ENCODE assay signal across 8 cellular contexts in genomic region chr19:3184847-3185481, GRCh38. TPM values are rescaled to one million over a fixed set of nuclear protein-coding genes. Genes with fewer than 3 reads are reported as not detected.
DNase-seq lines count a peak whose midpoint lies in the region; ATAC-seq and TF ChIP-seq lines count a peak whose summit lies in the region.

No MANE protein-coding gene starts in this region.

- peak overlapping the region; percentile 98 for H3K4me2 ChIP-seq in PC-3 (ENCODE audit: low read length)

- H2AFZ ChIP-seq in PC-3 (ENCODE audit: low read length): peak overlapping the region; percentile 99

- peak overlapping the region; percentile 98 for H3K4me3 ChIP-seq in A673 (ENCODE audit: low read depth, low read length, poor library complexity, severe bottlenecking)
- H3K4me3 ChIP-seq in PC-3 (ENCODE audit: low read length): peak overlapping the region; percentile 96
- peak overlapping the region; percentile 22 to 100 (median 84) for H3K4me3 ChIP-seq in heart left ventricle

- peak overlapping the region; percentile 97 for H3K9ac ChIP-seq in PC-3 (ENCODE audit: low read length)

- TF ChIP-seq CTCF in A673 (conservative IDR thresholded peaks at IDR 0.05; ENCODE audit: low read depth, low read length) (no peak), PC-3 (conservative IDR thresholded peaks at IDR 0.05; ENCODE audit: low read depth, low read length) (no peak), heart left ventricle (IDR thresholded peaks at IDR 0.05) (no peak)

- WGBS in heart left ventricle, 4 donors: 13 to 15% (median 14%) methylated on average over 14 of the region's 14 CpGs

- H3K27ac ChIP-seq in A673 (ENCODE audit: low read depth, low read length, poor library complexity, severe bottlenecking) (peak overlapping the region; percentile 82), PC-3 (ENCODE audit: low read length) (peak overlapping the region; percentile 75), heart left ventricle (peak overlapping the region in 11 of 12 donors; percentile 82 to 95 (median 90))

- CTCF ChIA-PET in A673 (lab: Charles Lee) (no interaction called here), PC-3 (lab: Charles Lee) (interaction anchor here (0.6 kb wide), 1 partner anchor 52 kb away, joined by 3 read pairs; no protein-coding TSS in a partner anchor)

- H3K9me3 ChIP-seq in A673 (ENCODE audit: low read depth, low read length, poor library complexity, severe bottlenecking): no peaks in the 10 kb centered on the region
- H3K9me3 ChIP-seq in PC-3 (ENCODE audit: low read length): no peaks in the 10 kb centered on the region
- no peaks in the 10 kb centered on the region for H3K9me3 ChIP-seq in heart left ventricle

- peaks cover 17% of the 10 kb centered on the region for H3K4me1 ChIP-seq in A673 (ENCODE audit: insufficient read depth, low read length, poor library complexity, severe bottlenecking)
- peaks cover 10% of the 10 kb centered on the region for H3K4me1 ChIP-seq in PC-3 (ENCODE audit: insufficient read depth, low read length)
- peaks cover 3 to 56% (median 14%) of the 10 kb centered on the region in 12 donors for H3K4me1 ChIP-seq in heart left ventricle

- H3K27me3 ChIP-seq in A673 (replicated peaks; ENCODE audit: insufficient read depth, low read depth, low read length, poor library complexity): no peaks in the 10 kb centered on the region
- H3K27me3 ChIP-seq in PC-3 (ENCODE audit: low read length): no peaks in the 10 kb centered on the region
- no peaks in the 10 kb centered on the region for H3K27me3 ChIP-seq in heart left ventricle

- POLR2A ChIA-PET in A673 (lab: Charles Lee; ENCODE audit: low non-redundant PET) (no interaction called here), PC-3 (lab: Charles Lee; ENCODE audit: unreplicated experiment) (no interaction called here)

- BruUV-seq in A673 (replicated peaks; lab: Mats Ljungman, UMichigan) (no TSS peak), PC-3 (replicated peaks; lab: Mats Ljungman, UMichigan) (no TSS peak)

- H3K36me3 ChIP-seq in A673 (ENCODE audit: insufficient read depth, low read length, poor library complexity, severe bottlenecking): peaks cover 8% of the 10 kb centered on the region
- no peaks in the 10 kb centered on the region for H3K36me3 ChIP-seq in PC-3 (ENCODE audit: low read depth, low read length)
- peaks cover 0 to 6% (median 0%) of the 10 kb centered on the region in 9 donors for H3K36me3 ChIP-seq in heart left ventricle

- intact Hi-C loops in A673 (cut with micrococcal nuclease; ENCODE audit: unreplicated experiment) (no loop called here), PC-3 (cut with micrococcal nuclease) (no loop called here), heart left ventricle (cut with DNase I) (no loop called here)

- peaks cover 16% of the 10 kb centered on the region for H4K20me1 ChIP-seq in PC-3 (ENCODE audit: low read length)

- ATAC-seq in GM18870 (IDR thresholded peaks at IDR 0.05; ENCODE audit: unreplicated experiment): peak; percentile 12
- ATAC-seq in HG03442 (IDR thresholded peaks at IDR 0.05; ENCODE audit: unreplicated experiment): peak; percentile 13
- ATAC-seq in PC-3: peak; percentile 63
- peak; percentile 39 to 62 (median 58) for ATAC-seq in heart left ventricle

- no peak for TF ChIP-seq POLR2A in heart left ventricle (IDR thresholded peaks at IDR 0.05)

- H3K9me2 ChIP-seq in PC-3 (replicated peaks; ENCODE audit: low read length): no peaks in the 10 kb centered on the region

- H3K79me2 ChIP-seq in PC-3 (ENCODE audit: low read length): peaks cover 42% of the 10 kb centered on the region

- H3F3A ChIP-seq in PC-3 (ENCODE audit: low read length, unreplicated experiment): no peaks in the 10 kb centered on the region

- DNase-seq in A673 (ENCODE audit: low spot score): peak; percentile 88
- no peak for DNase-seq in PC-3
- DNase-seq in activated naive CD4-positive, alpha-beta T cell treated with anti-CD3 and anti-CD28 coated beads, Interleukin-2, amount 50 U/mL, for 16 hours: peak; percentile 73
- DNase-seq in heart left ventricle: peak in 4 of 5 donors; percentile 76 to 88 (median 80)
- DNase-seq in pulmonary artery endothelial cell (ENCODE audit: low read depth, low spot score): peak; percentile 22
- DNase-seq in NCI-H1048 (lab: John Stamatoyannopoulos, UW): no peak

RNA-seq across cellular contexts. Expression of gene NCLN, which starts 0.8 kb away (rescaled TPM):
- total RNA-seq in A673 (2021) (104 and 122 TPM in 2 replicates), PC-3 (2014; rRNA removed) (74.7 and 132 TPM in 2 replicates), heart left ventricle (10 to 100 TPM; 16.7 to 47.5 (median 26.4) TPM), pulmonary artery endothelial cell (61.1 and 76.9 TPM in 2 replicates)
- 10 to 100 TPM; 20.5 to 67.5 TPM for polyA plus RNA-seq in heart left ventricle

RNA-seq across cellular contexts. Expression of gene S1PR4, which starts 6.4 kb away (rescaled TPM):
- not detected in 2 replicates for total RNA-seq in A673 (2021)
- total RNA-seq in PC-3 (2014; rRNA removed): 0.26 and 1.3 TPM in 2 replicates
- total RNA-seq in heart left ventricle: 1 to 10 TPM in 4 of 9 donors, under 1 TPM in 5; 0.35 to 5.5 (median 0.87) TPM
- polyA plus RNA-seq in heart left ventricle: 1 to 10 TPM; 1.4 to 1.7 TPM
- total RNA-seq in pulmonary artery endothelial cell: 0.21 and 0.33 TPM in 2 replicates

RNA-seq across cellular contexts. Expression of gene CELF5, which starts 39.5 kb away (rescaled TPM):
- total RNA-seq in A673 (2021): 3.1 and 3.7 TPM in 2 replicates
- 0.44 and 0.75 TPM in 2 replicates for total RNA-seq in PC-3 (2014; rRNA removed)
- total RNA-seq in heart left ventricle: not detected
- polyA plus RNA-seq in heart left ventricle: not detected
- total RNA-seq in pulmonary artery endothelial cell: not detected in 2 replicates

RNA-seq across cellular contexts. Expression of gene GNA15, which starts 49.1 kb away (rescaled TPM):
- total RNA-seq in A673 (2021): 0.26 TPM in 1 of 2 replicates, not detected in the other
- total RNA-seq in PC-3 (2014; rRNA removed): not detected in 2 replicates
- 10 to 100 TPM in 1 of 9 donors, 1 to 10 TPM in 8; 1.1 to 15.2 (median 2.1) TPM for total RNA-seq in heart left ventricle
- polyA plus RNA-seq in heart left ventricle: 1 to 10 TPM in 1 of 2 donors, under 1 TPM in 1; 0.69 to 1.5 TPM
- 0.04 and 0.07 TPM in 2 replicates for total RNA-seq in pulmonary artery endothelial cell

Comparison
In these comparisons a context has a peak if more than half of its experiments do, and no peak if none do; other contexts are left out.
1. DNase-seq: peak in A673 (single experiment), activated naive CD4-positive, alpha-beta T cell treated with anti-CD3 and anti-CD28 coated beads, Interleukin-2, amount 50 U/mL, for 16 hours (single experiment), heart left ventricle (4 of 5) and pulmonary artery endothelial cell (single experiment); none in PC-3 (single experiment) and NCI-H1048 (single experiment).
2. ATAC-seq: peak in every context shown above with its lines; median percentile 63 in PC-3; 58 in heart left ventricle; 13 in HG03442; 12 in GM18870.
3. Peak in every context shown above with its lines, with median percentiles within 50 percentile points of each other: H3K27ac ChIP-seq and H3K4me3 ChIP-seq.